ENCODE assay signal across 1 cellular context in genomic region chr2:74334931-74335333, GRCh38.
TF ChIP-seq lines count a peak whose summit lies in the region.

No MANE protein-coding gene starts in this region.

TF ChIP-seq in HepG2, 621 proteins besides CTCF, POLR2A, EP300 and RAD21 (continued from another document and continues in another):
- no peak for TF ChIP-seq ETS1 (CRISPR knock-in tag; IDR thresholded peaks at IDR 0.05)
- TF ChIP-seq ERF (CRISPR knock-in tag; IDR thresholded peaks at IDR 0.05): peak; percentile 29; the same call in 1 of the 2 replicates
- TF ChIP-seq ZNF34 (CRISPR knock-in tag; IDR thresholded peaks at IDR 0.05; ENCODE audit: borderline replicate concordance): no peak
- 0 out of 2 replicates have a peak, but pooled peaks have one; percentile 33 for TF ChIP-seq ELF3 (CRISPR knock-in tag; IDR thresholded peaks at IDR 0.05)
- 0 out of 2 replicates have a peak, but pooled peaks have one; percentile 42 for TF ChIP-seq ZBTB26 (CRISPR knock-in tag; IDR thresholded peaks at IDR 0.05; ENCODE audit: borderline replicate concordance)
- no peak for TF ChIP-seq ISL2 (CRISPR knock-in tag; IDR thresholded peaks at IDR 0.05)
- TF ChIP-seq KDM2A (CRISPR knock-in tag; IDR thresholded peaks at IDR 0.05; ENCODE audit: borderline replicate concordance, low read depth): peak; percentile 63; the same call in 1 of the 2 replicates
- 0 out of 2 replicates have a peak, but pooled peaks have one; percentile 19 for TF ChIP-seq FOSL2 (CRISPR knock-in tag; IDR thresholded peaks at IDR 0.05)
- no peak for TF ChIP-seq ZBTB4 (CRISPR knock-in tag; IDR thresholded peaks at IDR 0.05; ENCODE audit: borderline replicate concordance)
- 0 out of 4 replicates have a peak, but pooled peaks of 1 of the 2 experiments have one; percentile 22 for TF ChIP-seq KLF16 (CRISPR knock-in tag; IDR thresholded peaks at IDR 0.05)
- 0 out of 4 replicates have a peak, but pooled peaks of 1 of the 2 experiments have one; percentile 30 for TF ChIP-seq HMGXB4 (CRISPR knock-in tag; IDR thresholded peaks at IDR 0.05; ENCODE audit: borderline replicate concordance in 1 of 2, low read depth in 1 of 2)
- peak; percentile 57; the same call in 1 of the 2 replicates for TF ChIP-seq NFIB (CRISPR knock-in tag; IDR thresholded peaks at IDR 0.05; ENCODE audit: borderline replicate concordance)
- 0 out of 2 replicates have a peak, but pooled peaks have one; percentile 15 for TF ChIP-seq MIER2 (CRISPR knock-in tag; IDR thresholded peaks at IDR 0.05)
- no peak for TF ChIP-seq HIC2 (CRISPR knock-in tag; IDR thresholded peaks at IDR 0.05; ENCODE audit: low read depth)
- 0 out of 2 replicates have a peak, but pooled peaks have one; percentile 17 for TF ChIP-seq ZGPAT (CRISPR knock-in tag; IDR thresholded peaks at IDR 0.05)
- TF ChIP-seq RNF2 (conservative IDR thresholded peaks at IDR 0.05; ENCODE audit: low read depth): no peak
- TF ChIP-seq ZNF629 (CRISPR knock-in tag; conservative IDR thresholded peaks at IDR 0.05): peak; percentile 84
- TF ChIP-seq PHB2 (IDR thresholded peaks at IDR 0.05; ENCODE audit: partially characterized antibody): no peak
- TF ChIP-seq CBX5 (CRISPR knock-in tag; IDR thresholded peaks at IDR 0.05; ENCODE audit: borderline replicate concordance): 0 out of 2 replicates have a peak, but pooled peaks have one; percentile 31
- TF ChIP-seq SP1 (IDR thresholded peaks at IDR 0.05): no peak
- 0 out of 2 replicates have a peak, but pooled peaks have one; percentile 27 for TF ChIP-seq SP1 (CRISPR knock-in tag; IDR thresholded peaks at IDR 0.05)
- TF ChIP-seq TEAD3 (CRISPR knock-in tag; optimal IDR thresholded peaks at IDR 0.05; ENCODE audit: borderline replicate concordance): peak; percentile 17
- TF ChIP-seq ZNF543 (CRISPR knock-in tag; IDR thresholded peaks at IDR 0.05): no peak
- peak; percentile 92 for TF ChIP-seq SMC3 (IDR thresholded peaks at IDR 0.05; ENCODE audit: low read length)
- no peak for TF ChIP-seq U2AF2 (IDR thresholded peaks at IDR 0.05; ENCODE audit: low read depth, low read length)
- no peak for TF ChIP-seq ZMAT3 (CRISPR knock-in tag; conservative IDR thresholded peaks at IDR 0.05)
- no peak for TF ChIP-seq TEF (CRISPR knock-in tag; IDR thresholded peaks at IDR 0.05)
- TF ChIP-seq FOXO1 (CRISPR knock-in tag; IDR thresholded peaks at IDR 0.05): 0 out of 2 replicates have a peak, but pooled peaks have one; percentile 16
- no peak for TF ChIP-seq SIN3A (IDR thresholded peaks at IDR 0.05; ENCODE audit: borderline replicate concordance, low read depth, low read length)
- no peak for TF ChIP-seq ZNF142 (CRISPR knock-in tag; IDR thresholded peaks at IDR 0.05)
- TF ChIP-seq ZBTB1 (CRISPR knock-in tag; IDR thresholded peaks at IDR 0.05; ENCODE audit: borderline replicate concordance): no peak
- no peak for TF ChIP-seq PATZ1 (CRISPR knock-in tag; IDR thresholded peaks at IDR 0.05)
- no peak for TF ChIP-seq ZNF75D (CRISPR knock-in tag; IDR thresholded peaks at IDR 0.05; ENCODE audit: borderline replicate concordance)
- TF ChIP-seq GFI1 (CRISPR knock-in tag; IDR thresholded peaks at IDR 0.05; ENCODE audit: borderline replicate concordance): no peak
- 0 out of 2 replicates have a peak, but pooled peaks have one; percentile 30 for TF ChIP-seq ZNF430 (CRISPR knock-in tag; IDR thresholded peaks at IDR 0.05)
- TF ChIP-seq MYPOP (CRISPR knock-in tag; IDR thresholded peaks at IDR 0.05): no peak
- no peak for TF ChIP-seq SMYD3 (CRISPR knock-in tag; IDR thresholded peaks at IDR 0.05)
- TF ChIP-seq ZMYM2 (CRISPR knock-in tag; IDR thresholded peaks at IDR 0.05): no peak
